In genomic region chr5:77773734-77774280, GRCh38 we compare ENCODE assay signal across 1 cellular context.
TF ChIP-seq lines count a peak whose summit lies in the region.

No MANE protein-coding gene starts in this region.

TF ChIP-seq in A549, 52 proteins besides CTCF, POLR2A, EP300 and RAD21 (continued from another document):
- TF ChIP-seq HES2 (IDR thresholded peaks at IDR 0.05) (no peak), ZNF302 (CRISPR knock-in tag; IDR thresholded peaks at IDR 0.05) (no peak), ZC3H11A (IDR thresholded peaks at IDR 0.05) (no peak), CEBPB (IDR thresholded peaks at IDR 0.05) (no peak)
